In genomic region chr13:23375007-23375971, GRCh38 we compare ENCODE assay signal across 8 cellular contexts. TPM values are rescaled to one million over a fixed set of nuclear protein-coding genes. Genes with fewer than 3 reads are reported as not detected.
DNase-seq lines count a peak whose midpoint lies in the region; TF ChIP-seq lines count a peak whose summit lies in the region.

No MANE protein-coding gene starts in this region.

- H3K4me1 Mint-ChIP-seq in neural progenitor cell: peaks cover 13% of the 10 kb centered on the region

- H3K36me3 ChIP-seq in neural progenitor cell (peaks cover 12% of the 10 kb centered on the region), stomach smooth muscle (ENCODE audit: control insufficient read depth in 2 of 2, insufficient read depth in 2 of 2, low read length in 2 of 2) (peaks cover 0 to 5% of the 10 kb centered on the region in 2 donors)

- H3K9me3 Mint-ChIP-seq in neural progenitor cell: peaks cover 2% of the 10 kb centered on the region

- H3K9ac ChIP-seq in neural progenitor cell (peak overlapping the region; percentile 34), stomach smooth muscle (ENCODE audit: low read length in 2 of 2) (peak overlapping the region; percentile 62 to 81)

- no peak overlapping the region for H3K27ac Mint-ChIP-seq in neural progenitor cell

- H3K4me3 ChIP-seq in LNCaP clone FGC (ENCODE audit: low read depth, low read length): peak overlapping the region; percentile 60
- peak overlapping the region; percentile 69 to 73 for H3K4me3 ChIP-seq in foreskin fibroblast (ENCODE audit: low read depth in 1 of 2, low read length in 2 of 2)
- peak overlapping the region; percentile 79 for H3K4me3 ChIP-seq in neural progenitor cell
- H3K4me3 ChIP-seq in stomach smooth muscle (ENCODE audit: low read length in 2 of 2): peak overlapping the region; percentile 62 to 92

- H3K4me1 ChIP-seq in neural progenitor cell (peaks cover 15% of the 10 kb centered on the region), stomach smooth muscle (ENCODE audit: control insufficient read depth, insufficient read depth, low read length) (peaks cover 43% of the 10 kb centered on the region)

- no peaks in the 10 kb centered on the region for H3K27me3 ChIP-seq in neural progenitor cell
- no peaks in the 10 kb centered on the region for H3K27me3 ChIP-seq in stomach smooth muscle (ENCODE audit: control insufficient read depth in 1 of 2, insufficient read depth in 2 of 2, low read length in 2 of 2)

- peak overlapping the region; percentile 85 for H3K4me2 ChIP-seq in neural progenitor cell

- peaks cover 11% of the 10 kb centered on the region for H4K20me1 ChIP-seq in neural progenitor cell (ENCODE audit: low read depth)

- H3F3A ChIP-seq in neural progenitor cell (ENCODE audit: low read depth): peaks cover 7% of the 10 kb centered on the region

- DNase-seq in ELR (ENCODE audit: low read depth) (peak; percentile 92), H4 (ENCODE audit: low spot score) (peak; percentile 63), LNCaP clone FGC (ENCODE audit: low read depth) (peak; percentile 47), activated gamma-delta T cell (lab: John Stamatoyannopoulos, UW) (peak; percentile 98), foreskin fibroblast (peak; percentile 94 to 98), neural progenitor cell (ENCODE audit: low spot score) (peak; percentile 97)

- peak overlapping the region; percentile 86 for H3K4me3 Mint-ChIP-seq in neural progenitor cell

- no peak overlapping the region for H3K27ac ChIP-seq in neural progenitor cell
- peak overlapping the region; percentile 73 for H3K27ac ChIP-seq in stomach smooth muscle (ENCODE audit: low read length)

- peaks cover 3% of the 10 kb centered on the region for H3K27me3 Mint-ChIP-seq in neural progenitor cell (ENCODE audit: insufficient read depth, low read depth)

- peak; percentile 39 for TF ChIP-seq POLR2A in Raji (IDR thresholded peaks at IDR 0.05; ENCODE audit: insufficient read depth, low read depth, low read length)

- H3K79me2 ChIP-seq in neural progenitor cell (ENCODE audit: low read depth): peaks cover 43% of the 10 kb centered on the region

- TF ChIP-seq CTCF in LNCaP clone FGC (IDR thresholded peaks at IDR 0.05; ENCODE audit: control insufficient read depth, extremely low read depth, insufficient read depth) (0 out of 2 replicates have a peak, but pooled peaks have one; percentile 15), foreskin fibroblast (IDR thresholded peaks at IDR 0.05; ENCODE audit: low read depth, low read length) (no peak), neural progenitor cell (IDR thresholded peaks at IDR 0.05) (peak; percentile 27)

- H3K36me3 Mint-ChIP-seq in neural progenitor cell: peaks cover 26% of the 10 kb centered on the region

- H3K9me3 ChIP-seq in neural progenitor cell (ENCODE audit: low read depth) (no peaks in the 10 kb centered on the region), stomach smooth muscle (ENCODE audit: control insufficient read depth in 2 of 2, low read length in 2 of 2) (no peaks in the 10 kb centered on the region)

- peak overlapping the region; percentile 82 for H2AFZ ChIP-seq in neural progenitor cell (replicated peaks)

RNA-seq across cellular contexts. Expression of gene SACS, which starts 58.2 kb away (rescaled TPM):
- total RNA-seq in H4 (2014; rRNA removed; shearing (Covaris generic)): 9.6 and 14.2 TPM in 2 replicates
- 58.1 and 77.7 TPM in 2 replicates for total RNA-seq in neural progenitor cell (ENCODE audit: low replicate concordance)

Comparison
In these comparisons a context has a peak if more than half of its experiments do, and no peak if none do; other contexts are left out.
1. DNase-seq: peak in every context shown above with its lines; median percentile 98 in activated gamma-delta T cell; 97 in neural progenitor cell; 96 in foreskin fibroblast; 92 in ELR; 63 in H4; 47 in LNCaP clone FGC.